Comparison of ENCODE assay signal across 29 cellular contexts in the genomic region with DNA sequence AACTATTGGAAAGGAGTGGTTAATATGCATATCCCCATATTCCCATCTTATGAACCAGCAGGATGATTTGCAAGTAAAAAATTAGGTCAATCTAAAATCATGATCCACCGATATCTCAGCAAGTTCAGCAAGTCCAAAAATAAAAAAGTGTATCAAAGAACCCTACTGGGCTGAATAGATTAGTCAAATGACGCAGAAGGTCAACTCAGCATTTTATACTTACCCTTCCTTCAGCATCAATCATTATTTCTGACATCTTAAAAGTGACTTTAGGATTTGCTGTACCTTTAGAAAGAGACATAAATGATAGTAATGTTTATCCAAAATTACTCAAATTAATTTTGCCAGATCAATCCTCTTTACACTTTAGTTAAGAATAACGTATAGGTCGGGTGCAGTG.
"Had no signal": no experiment of that assay in that cellular context is flagged by ENCODE, and none has a peak within 500 bp of the region (broad histone marks: within the 10 kb centered on the region; RNA-seq: fewer than 3 reads in every experiment).

No MANE protein-coding gene starts in this region.

- H3K4me1 ChIP-seq: neural progenitor cell, parathyroid adenoma, psoas muscle, spleen, stomach, thyroid gland, tibial nerve, upper lobe of left lung, vagina had no signal

- H3K27ac ChIP-seq: neural progenitor cell, ovary, parathyroid adenoma, psoas muscle, skin epidermis, spleen, stomach, thoracic aorta, thyroid gland, tibial nerve, upper lobe of left lung, vagina had no signal

- FAIRE-seq: urothelium cell line had no signal

- H3K27me3 Mint-ChIP-seq: progenitor cell of endocrine pancreas; stimulated activated memory B cell treated with anti-CD40 and anti-IgM and Interleukin-4, amounts not matched to agents 10 μg/mL and 1 μg/mL and 100 μg/mL, for 72 hours; stimulated activated naive CD8-positive, alpha-beta T cell treated with anti-CD3 and anti-CD28 coated beads, Interleukin-15, Interleukin-2, amounts not matched to agents 100 ng/mL and 50 ng/mL, for 24 hours had no signal

- H3K9me3 ChIP-seq: ovary, psoas muscle, spleen, stomach, thoracic aorta, thyroid gland, tibial nerve, upper lobe of left lung, vagina had no signal

- H3K9ac ChIP-seq: neural progenitor cell, parathyroid adenoma had no signal

- H3K79me2 ChIP-seq: parathyroid adenoma had no signal

- H2AFZ ChIP-seq: neural progenitor cell, parathyroid adenoma had no signal

- ATAC-seq: natural killer cell; psoas muscle; right cardiac atrium; sciatic nerve; stimulated activated memory B cell treated with anti-CD40 and anti-IgM and Interleukin-4, amounts not matched to agents 10 μg/mL and 1 μg/mL and 100 μg/mL, for 72 hours had no signal

- H3K27ac Mint-ChIP-seq: nephron; neural progenitor cell; stimulated activated memory B cell treated with anti-CD40 and anti-IgM and Interleukin-4, amounts not matched to agents 10 μg/mL and 1 μg/mL and 100 μg/mL, for 72 hours; stimulated activated naive CD8-positive, alpha-beta T cell treated with anti-CD3 and anti-CD28 coated beads, Interleukin-15, Interleukin-2, amounts not matched to agents 100 ng/mL and 50 ng/mL, for 24 hours had no signal

- DNase-seq: natural killer cell; occipital lobe; ovary; psoas muscle; right cardiac atrium; spleen; stimulated activated CD4-positive, alpha-beta T cell treated with anti-CD3 and anti-CD28 coated beads, Interleukin-12 subunit alpha, Interleukin-12 subunit beta, amount 100 ng/mL, for 4 hours; stimulated activated CD4-positive, alpha-beta T cell treated with anti-CD3 and anti-CD28 coated beads, Interleukin-1b, Interleukin-23, amount 100 ng/mL, for 48 hours; stimulated activated CD4-positive, alpha-beta T cell treated with anti-CD3 and anti-CD28 coated beads, Interleukin-4, amount 100 ng/mL, for 1 hour; stimulated activated CD4-positive, alpha-beta T cell treated with anti-CD3 and anti-CD28 coated beads, Interleukin-4, amount 100 ng/mL, for 4 hours; stimulated activated CD8-positive, alpha-beta memory T cell treated with anti-CD3 and anti-CD28 coated beads, Interleukin-4, amount 100 ng/mL, for 48 hours; stimulated activated naive CD4-positive, alpha-beta T cell; stomach; thyroid gland; trophoblast cell; upper lobe of left lung had no signal

- H3K27me3 ChIP-seq: neural progenitor cell, ovary, spleen, stomach, thyroid gland, tibial nerve, upper lobe of left lung, vagina had no signal

- H3K36me3 ChIP-seq: ovary had no signal

- H3K9me3 Mint-ChIP-seq: natural killer cell; nephron; neural progenitor cell; stimulated activated memory B cell treated with anti-CD40 and anti-IgM and Interleukin-4, amounts not matched to agents 10 μg/mL and 1 μg/mL and 100 μg/mL, for 72 hours; stimulated activated naive CD8-positive, alpha-beta T cell treated with anti-CD3 and anti-CD28 coated beads, Interleukin-15, Interleukin-2, amounts not matched to agents 100 ng/mL and 50 ng/mL, for 24 hours had no signal

- H3K4me1 Mint-ChIP-seq: natural killer cell; nephron; neural progenitor cell; stimulated activated memory B cell treated with anti-CD40 and anti-IgM and Interleukin-4, amounts not matched to agents 10 μg/mL and 1 μg/mL and 100 μg/mL, for 72 hours had no signal

- H3K4me3 Mint-ChIP-seq: natural killer cell; nephron; neural progenitor cell; stimulated activated memory B cell treated with anti-CD40 and anti-IgM and Interleukin-4, amounts not matched to agents 10 μg/mL and 1 μg/mL and 100 μg/mL, for 72 hours; stimulated activated naive CD8-positive, alpha-beta T cell treated with anti-CD3 and anti-CD28 coated beads, Interleukin-15, Interleukin-2, amounts not matched to agents 100 ng/mL and 50 ng/mL, for 24 hours had no signal

- H3K4me3 ChIP-seq: neural progenitor cell, ovary, psoas muscle, skin epidermis, smooth muscle cell, spleen, stomach, thoracic aorta, thyroid gland, tibial nerve, upper lobe of left lung, vagina had no signal

- H3K4me2 ChIP-seq: neural progenitor cell, smooth muscle cell had no signal
